ENCODE assay signal across 18 cellular contexts in genomic region chr2:98496750-98497493, GRCh38.
"Had no signal": no experiment of that assay in that cellular context is flagged by ENCODE, and none has a peak within 500 bp of the region (broad histone marks: within the 10 kb centered on the region; RNA-seq: fewer than 3 reads in every experiment).

No MANE protein-coding gene starts in this region.

- H3K9me3 ChIP-seq: body of pancreas, gastrocnemius medialis, suprapubic skin had no signal

- H3K4me1 ChIP-seq: body of pancreas, suprapubic skin had no signal

- H3K27me3 Mint-ChIP-seq: activated T-helper 17 cell treated with anti-CD3 and anti-CD28 coated beads, Interleukin-2, amount 50 U/mL, for 72 hours; stimulated activated naive CD8-positive, alpha-beta T cell treated with anti-CD3 and anti-CD28 coated beads, Interleukin-15, Interleukin-2, amounts not matched to agents 100 ng/mL and 50 ng/mL, for 24 hours; T-cell had no signal

- DNase-seq: activated naive CD4-positive, alpha-beta T cell treated with Interleukin-2 at 50 U/mL for 16 hours; amygdala; body of pancreas; dermis blood vessel endothelial cell; gastrocnemius medialis; mammary epithelial cell; mucosa of descending colon; occipital lobe; stimulated activated CD4-positive, alpha-beta T cell treated with anti-CD3 and anti-CD28 coated beads, Interleukin-4, amount 100 ng/mL, for 24 hours; T-cell; T-helper 9 cell; trophoblast cell had no signal

- H3K27me3 ChIP-seq: body of pancreas, gastrocnemius medialis, suprapubic skin had no signal

- ATAC-seq: activated T-helper 17 cell treated with anti-CD3 and anti-CD28 coated beads, Interleukin-2, amount 50 U/mL, for 72 hours; body of pancreas; gastrocnemius medialis; mucosa of descending colon; T-cell had no signal

- H3K27ac Mint-ChIP-seq: nephron; stimulated activated naive CD8-positive, alpha-beta T cell treated with anti-CD3 and anti-CD28 coated beads, Interleukin-15, Interleukin-2, amounts not matched to agents 100 ng/mL and 50 ng/mL, for 24 hours had no signal

- H3K27ac ChIP-seq: body of pancreas, gastrocnemius medialis, SK-N-MC, skin epidermis, suprapubic skin had no signal

- H3K4me3 Mint-ChIP-seq: activated T-helper 17 cell treated with anti-CD3 and anti-CD28 coated beads, Interleukin-2, amount 50 U/mL, for 72 hours; nephron; stimulated activated naive CD8-positive, alpha-beta T cell treated with anti-CD3 and anti-CD28 coated beads, Interleukin-15, Interleukin-2, amounts not matched to agents 100 ng/mL and 50 ng/mL, for 24 hours; T-cell had no signal

- H3K9me3 Mint-ChIP-seq: activated T-helper 17 cell treated with anti-CD3 and anti-CD28 coated beads, Interleukin-2, amount 50 U/mL, for 72 hours had no signal

- H3K36me3 ChIP-seq: gastrocnemius medialis, suprapubic skin had no signal

- H3K4me3 ChIP-seq: body of pancreas, gastrocnemius medialis, mucosa of descending colon, SK-N-MC, skin epidermis, suprapubic skin had no signal
